Comparison of ENCODE assay signal across 10 cellular contexts in the genomic region with DNA sequence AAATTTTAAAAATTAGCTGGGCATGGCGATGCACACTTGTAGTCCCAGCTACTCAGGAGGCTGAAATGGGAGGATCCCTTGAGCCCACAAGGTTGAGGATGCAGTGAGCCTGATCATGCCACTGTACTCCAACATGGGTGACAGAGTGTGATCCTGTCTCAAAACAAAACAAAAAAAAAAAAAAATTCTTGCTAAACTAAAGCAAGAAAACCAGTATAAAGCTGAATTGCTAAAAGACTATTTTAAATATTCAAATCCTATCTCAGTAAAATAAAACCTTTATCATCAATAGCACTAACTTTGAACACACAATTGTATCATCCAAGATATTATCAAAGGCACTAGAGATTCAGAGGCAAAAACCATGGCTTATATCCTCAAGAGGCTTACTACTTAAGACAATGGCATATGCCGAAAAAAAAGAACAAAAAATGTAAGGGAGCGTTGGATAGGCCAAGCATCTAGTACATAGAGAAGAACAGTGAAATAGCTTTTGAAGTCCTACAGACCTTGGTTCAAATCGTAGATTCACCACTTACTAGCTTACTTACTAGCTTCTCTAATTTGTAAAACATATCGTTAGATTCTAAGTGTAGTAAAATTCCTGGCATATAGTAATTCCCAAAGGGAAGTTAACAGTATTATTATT. TPM values are rescaled to one million over a fixed set of nuclear protein-coding genes. Genes with fewer than 3 reads are reported as not detected.
DNase-seq lines count a peak whose midpoint lies in the region; ATAC-seq and TF ChIP-seq lines count a peak whose summit lies in the region.
"Had no signal": no experiment of that assay in that cellular context is flagged by ENCODE, and none has a peak within 500 bp of the region (broad histone marks: within the 10 kb centered on the region; RNA-seq: fewer than 3 reads in every experiment).

No MANE protein-coding gene starts in this region.

- H3K4me3 ChIP-seq in CD4-positive, CD25-positive, alpha-beta regulatory T cell (ENCODE audit: low read depth, low read length) = peak overlapping the region; percentile 95
- H3K4me3 ChIP-seq in breast epithelium (peak overlapping the region in 1 of 3 donors; percentile 23), osteoblast (ENCODE audit: insufficient read depth, low read length) (no peak overlapping the region)

- no peaks in the 10 kb centered on the region for H3K9me3 ChIP-seq in CD4-positive, CD25-positive, alpha-beta regulatory T cell (ENCODE audit: control insufficient read depth in 2 of 2, low read length in 2 of 2)
- no peaks in the 10 kb centered on the region for H3K9me3 ChIP-seq in KOPT-K1 (ENCODE audit: insufficient read depth, low read length, poor library complexity, severe bottlenecking)
- H3K9me3 ChIP-seq in breast epithelium = no peaks in the 10 kb centered on the region
- no peaks in the 10 kb centered on the region for H3K9me3 ChIP-seq in osteoblast (ENCODE audit: low read depth, low read length)

- no peaks in the 10 kb centered on the region for H3K36me3 Mint-ChIP-seq in CD4-positive, CD25-positive, alpha-beta regulatory T cell

- H2AFZ ChIP-seq in osteoblast (ENCODE audit: low read length) = no peak overlapping the region

- intact Hi-C loops in breast epithelium (cut with DNase I; ENCODE audit: low total_unique reads) = no loop called here

- no peak for TF ChIP-seq POLR2A in breast epithelium (IDR thresholded peaks at IDR 0.05)

- peak overlapping the region; percentile 75 to 97 (median 89) for H3K27ac Mint-ChIP-seq in CD4-positive, CD25-positive, alpha-beta regulatory T cell

- peaks cover 83% of the 10 kb centered on the region for H3K79me2 ChIP-seq in osteoblast (ENCODE audit: insufficient read depth, low read length)

- H3K27me3 Mint-ChIP-seq in CD4-positive, CD25-positive, alpha-beta regulatory T cell = no peaks in the 10 kb centered on the region

- peaks cover 72% of the 10 kb centered on the region for H3K4me1 ChIP-seq in CD4-positive, CD25-positive, alpha-beta regulatory T cell (ENCODE audit: control insufficient read depth, insufficient read depth, low read length, poor library complexity, severe bottlenecking)
- peaks cover 0 to 5% of the 10 kb centered on the region in 2 donors for H3K4me1 ChIP-seq in breast epithelium
- H3K4me1 ChIP-seq in osteoblast (ENCODE audit: insufficient read depth, low read length) = peaks cover 27% of the 10 kb centered on the region

- peak overlapping the region; percentile 71 for H3K27ac ChIP-seq in CD4-positive, CD25-positive, alpha-beta regulatory T cell (ENCODE audit: insufficient read depth, low read length, poor library complexity, severe bottlenecking)
- H3K27ac ChIP-seq in KOPT-K1 (ENCODE audit: low read depth, low read length, poor library complexity, severe bottlenecking) (peak overlapping the region; percentile 46), breast epithelium (peak overlapping the region; percentile 21 to 94), osteoblast (ENCODE audit: low read depth, low read length) (no peak overlapping the region)

- TF ChIP-seq CTCF in breast epithelium (IDR thresholded peaks at IDR 0.05) (no peak), osteoblast (IDR thresholded peaks at IDR 0.05; ENCODE audit: extremely low read depth, low read depth, low read length) (no peak)

- H3K9me3 Mint-ChIP-seq in CD4-positive, CD25-positive, alpha-beta regulatory T cell = no peaks in the 10 kb centered on the region

- no peaks in the 10 kb centered on the region for H3K36me3 ChIP-seq in CD4-positive, CD25-positive, alpha-beta regulatory T cell (ENCODE audit: control insufficient read depth, insufficient read depth, low read length)
- H3K36me3 ChIP-seq in KOPT-K1 (ENCODE audit: insufficient read depth, low read length) (no peaks in the 10 kb centered on the region), breast epithelium (no peaks in the 10 kb centered on the region), osteoblast (ENCODE audit: insufficient read depth, low read length) (no peaks in the 10 kb centered on the region)

- peaks cover 49 to 82% (median 70%) of the 10 kb centered on the region in 4 donors for H3K4me1 Mint-ChIP-seq in CD4-positive, CD25-positive, alpha-beta regulatory T cell

- H4K20me1 ChIP-seq in osteoblast (ENCODE audit: insufficient read depth, low read length) = peaks cover 3% of the 10 kb centered on the region

- H3K27me3 ChIP-seq in CD4-positive, CD25-positive, alpha-beta regulatory T cell (ENCODE audit: control insufficient read depth, insufficient read depth, low read length) = no peaks in the 10 kb centered on the region
- H3K27me3 ChIP-seq in breast epithelium (no peaks in the 10 kb centered on the region), osteoblast (ENCODE audit: insufficient read depth, low read length) (no peaks in the 10 kb centered on the region)

- H3K4me3 Mint-ChIP-seq in CD4-positive, CD25-positive, alpha-beta regulatory T cell = peak overlapping the region; percentile 92 to 99 (median 96)

- peak overlapping the region; percentile 73 for H3K4me2 ChIP-seq in osteoblast (ENCODE audit: insufficient read depth, low read length)

- no peak for ATAC-seq in CD4-positive, CD25-positive, alpha-beta regulatory T cell (ENCODE audit: low read depth in 2 of 2)

- DNase-seq in CD4-positive, CD25-positive, alpha-beta regulatory T cell = no peak
- no peak for DNase-seq in breast epithelium (ENCODE audit: low spot score in 2 of 2)
- no peak for DNase-seq in osteoblast (ENCODE audit: insufficient read length, low spot score, missing footprints)
- DNase-seq in NCI-H2171 (lab: John Stamatoyannopoulos, UW) = no peak
- no peak for DNase-seq in anterior cingulate cortex (lab: John Stamatoyannopoulos, UW)
- no peak for DNase-seq in NCI-H187 (lab: John Stamatoyannopoulos, UW)
- no peak for DNase-seq in activated CD4-positive, alpha-beta T cell treated with anti-CD3 and anti-CD28 coated beads for 48 hours
- DNase-seq: DMS79 treated with DMSO at 0.1 percent for 48 hours, KBM-7 had no signal

RNA-seq across cellular contexts. Expression of gene EPS15, which starts 3.6 kb away (rescaled TPM):
- 135 TPM for total RNA-seq in CD4-positive, CD25-positive, alpha-beta regulatory T cell
- 10 to 100 TPM; 58.5 to 84.1 (median 73.8) TPM for polyA plus RNA-seq in CD4-positive, CD25-positive, alpha-beta regulatory T cell
- total RNA-seq in breast epithelium (100 to 1,000 TPM in 2 of 3 donors, 10 to 100 TPM in 1; 83.6 to 144 (median 127) TPM), osteoblast (79.9 and 82.2 TPM in 2 replicates)
